In genomic region chr3:97821810-97822775, GRCh38 we compare ENCODE assay signal across 8 cellular contexts. TPM values are rescaled to one million over a fixed set of nuclear protein-coding genes. Genes with fewer than 3 reads are reported as not detected.
DNase-seq lines count a peak whose midpoint lies in the region; ATAC-seq and TF ChIP-seq lines count a peak whose summit lies in the region.

TSS of gene CRYBG3 (plus strand) at chr3:97822011. CDS start at chr3:97822207, 196 bp downstream.

- WGBS in liver = under 1% methylated on average over 102 of the region's 102 CpGs

- H3K9ac ChIP-seq in liver (ENCODE audit: low read depth in 1 of 2, low read length in 2 of 2) = peak within 1 kb of the TSS; percentile 74 to 84

- H3K4me1 ChIP-seq in BE2C = peaks cover 6% of the 10 kb centered on the region; the same call in 1 of the 2 replicates
- peaks cover 0 to 7% (median 2%) of the 10 kb centered on the region in 4 donors for H3K4me1 ChIP-seq in liver (ENCODE audit: control insufficient read depth in 4 of 4, insufficient read depth in 4 of 4, low read length in 3 of 4)

- TF ChIP-seq CTCF in BE2C (IDR thresholded peaks at IDR 0.05; ENCODE audit: low read depth, low read length) = peak; percentile 50
- TF ChIP-seq CTCF in liver (IDR thresholded peaks at IDR 0.05; ENCODE audit: low read depth, low read length, missing input control) = no peak

- H3K4me3 ChIP-seq in BE2C (ENCODE audit: low read depth, low read length) (peak within 1 kb of the TSS; percentile 75), liver (ENCODE audit: low read depth in 1 of 3, low read length in 3 of 3) (peak within 1 kb of the TSS; percentile 84 to 97 (median 85))

- H3K27ac ChIP-seq in liver (ENCODE audit: low read depth in 1 of 2, low read length in 2 of 2) = peak within 1 kb of the TSS; percentile 62 to 84

- H3K27me3 ChIP-seq in BE2C = no peaks in the 10 kb centered on the region
- no peaks in the 10 kb centered on the region for H3K27me3 ChIP-seq in liver (ENCODE audit: control insufficient read depth in 4 of 4, insufficient read depth in 4 of 4, low read length in 3 of 4)

- DNase-seq in BE2C (peak; percentile 91), NCI-H524 treated with DMSO at 0.1 percent for 48 hours (lab: John Stamatoyannopoulos, UW) (peak; percentile 65), dermis blood vessel endothelial cell (peak; percentile 88)
- DNase-seq in activated CD4-positive, alpha-beta T cell treated with anti-CD3 and anti-CD28 coated beads, Interleukin-2, amount 50 U/mL, for 24 hours (ENCODE audit: low read depth in 1 of 2, low spot score in 1 of 2) = peak; percentile 62
- peak; percentile 82 for DNase-seq in stimulated activated CD4-positive, alpha-beta T cell treated with anti-CD3 and anti-CD28 coated beads, Interleukin-4, amount 100 ng/mL, for 1 hour

- TF ChIP-seq RAD21 in liver (IDR thresholded peaks at IDR 0.05) = no peak

- H3K9me3 ChIP-seq in BE2C (no peaks in the 10 kb centered on the region), liver (ENCODE audit: control insufficient read depth in 4 of 4, low read length in 3 of 4) (no peaks in the 10 kb centered on the region)

- ATAC-seq in GM19043 (IDR thresholded peaks at IDR 0.05; ENCODE audit: low read depth, unreplicated experiment) (peak; percentile 97), HG03342 (IDR thresholded peaks at IDR 0.05; ENCODE audit: unreplicated experiment) (peak; percentile 97)

- H3K36me3 ChIP-seq in BE2C = peaks cover 3% of the 10 kb centered on the region; the same call in 1 of the 2 replicates
- no peaks in the 10 kb centered on the region for H3K36me3 ChIP-seq in liver (ENCODE audit: control insufficient read depth in 4 of 4, insufficient read depth in 3 of 4, low read depth in 1 of 4, low read length in 3 of 4)

TF ChIP-seq in liver, 16 proteins besides CTCF, POLR2A, EP300 and RAD21:
- TF ChIP-seq RXRA (IDR thresholded peaks at IDR 0.05) = no peak
- TF ChIP-seq YY1 (IDR thresholded peaks at IDR 0.05) = peak; percentile 70

RNA-seq across cellular contexts. Expression of gene CRYBG3, which starts in this region (rescaled TPM):
- polyA plus RNA-seq in BE2C (2012; ENCODE audit: insufficient read depth, insufficient read length, low read depth) = 15.8 TPM
- total RNA-seq in dermis blood vessel endothelial cell (36.9 and 43.2 TPM in 2 replicates), liver (1 to 10 TPM; 3.1 to 9.5 TPM)
- polyA plus RNA-seq in liver = 1 to 10 TPM; 1.1 to 2.0 TPM

Comparison
In these comparisons a context has a peak if more than half of its experiments do, and no peak if none do; other contexts are left out.
1. Peak in every context shown above with its lines: DNase-seq, ATAC-seq, H3K4me3 ChIP-seq and H3K27ac ChIP-seq.